Comparison of ENCODE assay signal across 9 cellular contexts in the genomic region with DNA sequence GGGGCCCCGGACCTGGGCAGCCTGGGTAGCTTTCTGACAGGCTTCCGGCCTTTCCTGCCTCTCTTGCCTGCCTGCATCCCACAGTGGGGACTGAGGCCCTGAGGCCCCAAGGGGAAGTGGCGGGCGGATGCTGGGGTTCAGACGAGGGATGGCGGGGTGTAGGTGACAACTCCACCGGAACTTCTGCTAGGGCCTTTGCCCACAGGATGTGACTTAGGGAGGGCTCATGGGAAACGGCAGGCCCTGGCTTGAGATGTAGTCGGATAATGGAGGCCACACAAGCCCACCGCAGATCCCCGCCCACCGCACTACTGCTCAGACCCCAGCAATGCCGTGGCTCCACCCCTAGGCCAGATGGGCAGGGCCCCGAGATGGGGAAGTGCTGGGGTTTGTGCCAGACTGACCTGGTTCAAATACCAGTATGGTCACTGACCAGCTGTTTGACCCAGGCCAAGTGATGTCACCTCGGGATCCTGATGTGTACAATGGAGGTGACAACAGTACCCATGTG. TPM values are rescaled to one million over a fixed set of nuclear protein-coding genes. Genes with fewer than 3 reads are reported as not detected.
DNase-seq lines count a peak whose midpoint lies in the region; ATAC-seq, FAIRE-seq and TF ChIP-seq lines count a peak whose summit lies in the region.
"Had no signal": no experiment of that assay in that cellular context is flagged by ENCODE, and none has a peak within 500 bp of the region (broad histone marks: within the 10 kb centered on the region; RNA-seq: fewer than 3 reads in every experiment).

No MANE protein-coding gene starts in this region.

- H3K9me3 Mint-ChIP-seq in IgD-negative memory B cell = no peaks in the 10 kb centered on the region
- H3K9me3 Mint-ChIP-seq in activated CD8-positive, alpha-beta T cell treated with anti-CD3 and anti-CD28 coated beads, Interleukin-2, amount 10 ng/mL, durations not matched to agents 7 days and 5 days (ENCODE audit: insufficient read depth) = no peaks in the 10 kb centered on the region

- no peaks in the 10 kb centered on the region for H3K27me3 Mint-ChIP-seq in IgD-negative memory B cell
- no peaks in the 10 kb centered on the region for H3K27me3 Mint-ChIP-seq in activated CD8-positive, alpha-beta T cell treated with anti-CD3 and anti-CD28 coated beads, Interleukin-2, amount 10 ng/mL, durations not matched to agents 7 days and 5 days (ENCODE audit: low read depth)

- H3K4me1 Mint-ChIP-seq in IgD-negative memory B cell = peaks cover 36 to 37% (median 36%) of the 10 kb centered on the region in 3 donors
- H3K4me1 Mint-ChIP-seq in activated CD8-positive, alpha-beta T cell treated with anti-CD3 and anti-CD28 coated beads, Interleukin-2, amount 10 ng/mL, durations not matched to agents 7 days and 5 days (ENCODE audit: low read depth) = peaks cover 77% of the 10 kb centered on the region

- H3K36me3 Mint-ChIP-seq in IgD-negative memory B cell = no peaks in the 10 kb centered on the region
- peaks cover 32% of the 10 kb centered on the region for H3K36me3 Mint-ChIP-seq in activated CD8-positive, alpha-beta T cell treated with anti-CD3 and anti-CD28 coated beads, Interleukin-2, amount 10 ng/mL, durations not matched to agents 7 days and 5 days (ENCODE audit: low read depth)

- CTCF ChIA-PET in activated CD8-positive, alpha-beta T cell treated with anti-CD3 and anti-CD28 coated beads, Interleukin-2, amount 10 ng/mL, durations not matched to agents 7 days and 5 days (lab: Charles Lee) = interaction anchor here (0.8 to 6.4 kb wide), 6 partner anchors 15 to 138 kb away, joined by 3 to 102 read pairs (median 32); a partner anchor contains a TSS

- DNase-seq in activated CD8-positive, alpha-beta T cell treated with anti-CD3 and anti-CD28 coated beads, Interleukin-2, amount 10 ng/mL, durations not matched to agents 7 days and 5 days = peak; percentile 93
- DNase-seq in globus pallidus (ENCODE audit: low spot score) = peak; percentile 33
- DNase-seq in stimulated activated CD8-positive, alpha-beta memory T cell treated with anti-CD3 and anti-CD28 coated beads, Interleukin-12 subunit alpha, Interleukin-12 subunit beta, amount 100 ng/mL, for 1 hour (ENCODE audit: low read depth) = peak; percentile 48
- DNase-seq in DMS 273 treated with DMSO at 0.1 percent for 48 hours (lab: John Stamatoyannopoulos, UW) = no peak
- DNase-seq in H54 (ENCODE audit: insufficient read length, low spot score) = no peak

- POLR2A ChIA-PET in activated CD8-positive, alpha-beta T cell treated with anti-CD3 and anti-CD28 coated beads, Interleukin-2, amount 10 ng/mL, durations not matched to agents 7 days and 5 days (lab: Charles Lee) = interaction anchor here (0.8 to 2.8 kb wide), 6 partner anchors 12 to 122 kb away, joined by 3 to 27 read pairs (median 5); a partner anchor contains a TSS

- no peak for TF ChIP-seq POLR2A in H54 (IDR thresholded peaks at IDR 0.05; ENCODE audit: low read depth, low read length)

- H3K27ac Mint-ChIP-seq in IgD-negative memory B cell = peak overlapping the region; percentile 96 to 98 (median 97)
- H3K27ac Mint-ChIP-seq in activated CD8-positive, alpha-beta T cell treated with anti-CD3 and anti-CD28 coated beads, Interleukin-2, amount 10 ng/mL, durations not matched to agents 7 days and 5 days = peak overlapping the region; percentile 95

- ATAC-seq in activated CD8-positive, alpha-beta T cell treated with anti-CD3 and anti-CD28 coated beads, Interleukin-2, amount 10 ng/mL, durations not matched to agents 7 days and 5 days = peak; percentile 44
- ATAC-seq in GM21515 (IDR thresholded peaks at IDR 0.05; ENCODE audit: unreplicated experiment) = no peak
- no peak for ATAC-seq in GM18858 (IDR thresholded peaks at IDR 0.05; ENCODE audit: unreplicated experiment)

- peak overlapping the region; percentile 66 to 92 (median 88) for H3K4me3 Mint-ChIP-seq in IgD-negative memory B cell
- peak overlapping the region; percentile 77 for H3K4me3 Mint-ChIP-seq in activated CD8-positive, alpha-beta T cell treated with anti-CD3 and anti-CD28 coated beads, Interleukin-2, amount 10 ng/mL, durations not matched to agents 7 days and 5 days

- no peak for FAIRE-seq in H54 (lab: Jason Lieb, UNC)

RNA-seq across cellular contexts. Expression of a gene that starts 2.7 kb away (rescaled TPM):
- polyA plus RNA-seq in IgD-negative memory B cell = 65.3 TPM
- total RNA-seq in activated CD8-positive, alpha-beta T cell treated with anti-CD3 and anti-CD28 coated beads, Interleukin-2, amount 10 ng/mL, durations not matched to agents 7 days and 5 days = 100 to 1,000 TPM; 132 to 136 TPM

RNA-seq across cellular contexts. Expression of a gene that starts 4.7 kb away (rescaled TPM):
- polyA plus RNA-seq in IgD-negative memory B cell = 76.1 TPM
- total RNA-seq in activated CD8-positive, alpha-beta T cell treated with anti-CD3 and anti-CD28 coated beads, Interleukin-2, amount 10 ng/mL, durations not matched to agents 7 days and 5 days = 10 to 100 TPM; 75.6 to 77.5 TPM
- total RNA-seq: fibroblast of lung had no signal

RNA-seq across cellular contexts. Expression of a gene that starts 19.5 kb away (rescaled TPM):
- 51.4 TPM for polyA plus RNA-seq in IgD-negative memory B cell
- 10 to 100 TPM; 91.5 to 98.3 TPM for total RNA-seq in activated CD8-positive, alpha-beta T cell treated with anti-CD3 and anti-CD28 coated beads, Interleukin-2, amount 10 ng/mL, durations not matched to agents 7 days and 5 days

RNA-seq across cellular contexts. Expression of a gene that starts 48.1 kb away (rescaled TPM):
- 22.4 TPM for polyA plus RNA-seq in IgD-negative memory B cell
- 10 to 100 TPM; 27.0 to 29.1 TPM for total RNA-seq in activated CD8-positive, alpha-beta T cell treated with anti-CD3 and anti-CD28 coated beads, Interleukin-2, amount 10 ng/mL, durations not matched to agents 7 days and 5 days

Comparison
In these comparisons a context has a peak if more than half of its experiments do, and no peak if none do; other contexts are left out.
1. DNase-seq: peak in activated CD8-positive, alpha-beta T cell treated with anti-CD3 and anti-CD28 coated beads, Interleukin-2, amount 10 ng/mL, durations not matched to agents 7 days and 5 days (single experiment), globus pallidus (single experiment) and stimulated activated CD8-positive, alpha-beta memory T cell treated with anti-CD3 and anti-CD28 coated beads, Interleukin-12 subunit alpha, Interleukin-12 subunit beta, amount 100 ng/mL, for 1 hour (single experiment); none in DMS 273 treated with DMSO at 0.1 percent for 48 hours (single experiment) and H54 (single experiment).